21 cellular contexts compared by ENCODE assay signal in the genomic region with DNA sequence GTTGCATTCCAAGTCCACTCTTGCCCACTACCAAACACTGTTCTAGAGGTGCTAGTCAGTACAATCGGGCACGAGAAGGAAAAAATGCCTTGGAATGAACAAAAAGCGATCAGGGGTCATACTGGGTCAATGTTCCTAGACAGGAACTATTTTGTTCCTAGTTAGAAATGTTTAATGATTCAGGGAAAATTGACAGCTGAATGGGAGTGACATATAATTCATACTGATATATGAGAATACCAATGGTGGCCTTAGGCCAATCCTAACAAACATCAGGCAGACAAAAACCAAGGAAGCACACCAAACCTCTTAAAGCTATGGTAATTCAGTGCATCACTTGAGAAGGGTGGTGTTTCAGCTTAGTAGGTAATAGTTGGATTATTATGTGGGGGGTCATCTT.
"Had no signal": no experiment of that assay in that cellular context is flagged by ENCODE, and none has a peak within 500 bp of the region (broad histone marks: within the 10 kb centered on the region; RNA-seq: fewer than 3 reads in every experiment).

No MANE protein-coding gene starts in this region.

- H3K4me1 ChIP-seq: gastroesophageal sphincter had no signal

- H3K27ac Mint-ChIP-seq: memory B cell; natural killer cell treated with Interleukin-12 subunit alpha and Interleukin-12 subunit beta and Interleukin-15 and Interleukin-18, amount 100 ng/mL, for 72 hours; progenitor cell of endocrine pancreas had no signal

- H3K9me3 Mint-ChIP-seq: memory B cell; natural killer cell treated with Interleukin-12 subunit alpha and Interleukin-12 subunit beta and Interleukin-15 and Interleukin-18, amount 100 ng/mL, for 72 hours had no signal

- H2AFZ ChIP-seq: hepatocyte had no signal

- DNase-seq: cortex of kidney; effector memory CD4-positive, alpha-beta T cell; esophagus squamous epithelium; foreskin fibroblast; kidney; left cardiac atrium; left ventricle myocardium inferior; lower lobe of right lung; midbrain; occipital lobe; pancreas; right cardiac atrium; small intestine; stimulated activated CD4-positive, alpha-beta T cell treated with anti-CD3 and anti-CD28 coated beads, Interleukin-12 subunit alpha, Interleukin-12 subunit beta, amount 100 ng/mL, for 4 hours; stimulated activated naive CD4-positive, alpha-beta T cell; trophoblast cell had no signal

- H3K4me3 ChIP-seq: esophagus squamous epithelium, gastroesophageal sphincter, hepatocyte, left ventricle myocardium inferior, lower lobe of right lung, pancreas had no signal

- H3K4me3 Mint-ChIP-seq: memory B cell; natural killer cell treated with Interleukin-12 subunit alpha and Interleukin-12 subunit beta and Interleukin-15 and Interleukin-18, amount 100 ng/mL, for 72 hours had no signal

- H3K4me2 ChIP-seq: hepatocyte had no signal

- H3K27ac ChIP-seq: gastroesophageal sphincter, hepatocyte, left ventricle myocardium inferior, lower lobe of right lung, pancreas had no signal

- H3K27me3 Mint-ChIP-seq: memory B cell, progenitor cell of endocrine pancreas had no signal

- H3K79me2 ChIP-seq: hepatocyte had no signal

- ATAC-seq: gastroesophageal sphincter; left cardiac atrium; lower lobe of right lung; natural killer cell treated with Interleukin-12 subunit alpha and Interleukin-12 subunit beta and Interleukin-15 and Interleukin-18, amount 100 ng/mL, for 72 hours had no signal

- H3K27me3 ChIP-seq: esophagus squamous epithelium, gastroesophageal sphincter, hepatocyte, pancreas had no signal

- H3K9me3 ChIP-seq: esophagus squamous epithelium, gastroesophageal sphincter, left ventricle myocardium inferior, lower lobe of right lung, pancreas had no signal
